ENCODE assay signal across 1 cellular context in genomic region chr7:21429021-21429420, GRCh38.
TF ChIP-seq lines count a peak whose summit lies in the region.

No MANE protein-coding gene starts in this region.

TF ChIP-seq in GM23338, 12 proteins besides CTCF, POLR2A, EP300 and RAD21 (continued from another document):
- TF ChIP-seq ZNF462 (CRISPR knock-in tag; IDR thresholded peaks at IDR 0.05) = no peak
- TF ChIP-seq POLR2AphosphoS5 (IDR thresholded peaks at IDR 0.05; ENCODE audit: low read depth) = no peak
- TF ChIP-seq NANOG (IDR thresholded peaks at IDR 0.05; ENCODE audit: borderline replicate concordance) = no peak
- TF ChIP-seq CREB1 (CRISPR knock-in tag; IDR thresholded peaks at IDR 0.05; ENCODE audit: low read depth) = no peak
- TF ChIP-seq ETS1 (IDR thresholded peaks at IDR 0.05) = no peak
